ENCODE assay signal across 9 cellular contexts in genomic region chr16:69179255-69180010, GRCh38. TPM values are rescaled to one million over a fixed set of nuclear protein-coding genes. Genes with fewer than 3 reads are reported as not detected.
DNase-seq lines count a peak whose midpoint lies in the region; ATAC-seq and TF ChIP-seq lines count a peak whose summit lies in the region.
"Had no signal": no experiment of that assay in that cellular context is flagged by ENCODE, and none has a peak within 500 bp of the region (broad histone marks: within the 10 kb centered on the region; RNA-seq: fewer than 3 reads in every experiment).

No MANE protein-coding gene starts in this region.

- POLR2A ChIA-PET in HEK293 (lab: Yijun Ruan, JAX): interaction anchor here (0.7 kb wide), 1 partner anchor 49 kb away, joined by 3 read pairs; no protein-coding TSS in a partner anchor

- H3K9me3 ChIP-seq in HEK293 (ENCODE audit: control insufficient read depth, insufficient read depth, low read depth, low read length) (no peaks in the 10 kb centered on the region), heart right ventricle (no peaks in the 10 kb centered on the region), smooth muscle cell (replicated peaks; ENCODE audit: low read depth) (no peaks in the 10 kb centered on the region)

- 29 to 38% methylated on average over 7 of the region's 7 CpGs for WGBS in heart right ventricle, 2 donors
- WGBS in smooth muscle cell (ENCODE audit: low lambda C conversion rate): 49% methylated on average over 7 of the region's 7 CpGs

- no peak overlapping the region for H3K27ac Mint-ChIP-seq in natural killer cell
- H3K27ac Mint-ChIP-seq: activated naive CD8-positive, alpha-beta T cell treated with anti-CD3 and anti-CD28 coated beads, Interleukin-2, amount 10 ng/mL, durations not matched to agents 7 days and 5 days had no signal

- H3K36me3 ChIP-seq in HEK293 (ENCODE audit: control insufficient read depth in 2 of 2, insufficient read depth in 1 of 2, low read length in 2 of 2) (no peaks in the 10 kb centered on the region; a peak in 1 of 3 replicates), heart right ventricle (no peaks in the 10 kb centered on the region), smooth muscle cell (ENCODE audit: low read depth) (no peaks in the 10 kb centered on the region)

- H3K4me2 ChIP-seq in smooth muscle cell: peak overlapping the region; percentile 41

- peak; percentile 55 to 77 for DNase-seq in heart right ventricle
- no peak for DNase-seq in smooth muscle cell (lab: John Stamatoyannopoulos, UW; ENCODE audit: unreplicated experiment)
- DNase-seq in KG1 (lab: John Stamatoyannopoulos, UW): no peak
- no peak for DNase-seq in natural killer cell
- DNase-seq: activated naive CD8-positive, alpha-beta T cell treated with anti-CD3 and anti-CD28 coated beads, Interleukin-2, amount 10 ng/mL, durations not matched to agents 7 days and 5 days had no signal

- H3K27me3 Mint-ChIP-seq in natural killer cell (ENCODE audit: low read depth in 2 of 2): no peaks in the 10 kb centered on the region
- H3K27me3 Mint-ChIP-seq: activated naive CD8-positive, alpha-beta T cell treated with anti-CD3 and anti-CD28 coated beads, Interleukin-2, amount 10 ng/mL, durations not matched to agents 7 days and 5 days had no signal

- TF ChIP-seq CTCF in HEK293 (tag by site-specific recombination; IDR thresholded peaks at IDR 0.05) (no peak), heart right ventricle (IDR thresholded peaks at IDR 0.05) (no peak), smooth muscle cell (IDR thresholded peaks at IDR 0.05; ENCODE audit: borderline replicate concordance, insufficient read depth, poor library complexity, severe bottlenecking) (no peak), natural killer cell (IDR thresholded peaks at IDR 0.05) (no peak)

- no peaks in the 10 kb centered on the region for H3K36me3 Mint-ChIP-seq in natural killer cell

- H3F3A ChIP-seq in smooth muscle cell (ENCODE audit: low read depth): no peaks in the 10 kb centered on the region

- H3K9me3 Mint-ChIP-seq in natural killer cell: no peaks in the 10 kb centered on the region
- H3K9me3 Mint-ChIP-seq: activated naive CD8-positive, alpha-beta T cell treated with anti-CD3 and anti-CD28 coated beads, Interleukin-2, amount 10 ng/mL, durations not matched to agents 7 days and 5 days had no signal

- H3K4me1 Mint-ChIP-seq in natural killer cell: peaks cover 9 to 13% of the 10 kb centered on the region in 2 donors

- ATAC-seq in SK-N-SH treated with all-trans-retinoic acid at 6 μM for 48 hours (peak; percentile 79), heart right ventricle (peak; percentile 70 to 90 (median 84)), GM18505 (IDR thresholded peaks at IDR 0.05; ENCODE audit: unreplicated experiment) (no peak), natural killer cell (no peak), HG03571 (IDR thresholded peaks at IDR 0.05; ENCODE audit: unreplicated experiment) (no peak)

- no peak for TF ChIP-seq POLR2A in GM18505 (IDR thresholded peaks at IDR 0.05; ENCODE audit: borderline replicate concordance, extremely low read depth, insufficient read depth, insufficient read length)

- H3K27me3 ChIP-seq in heart right ventricle (no peaks in the 10 kb centered on the region), smooth muscle cell (ENCODE audit: low read depth) (no peaks in the 10 kb centered on the region)

- H3K9ac ChIP-seq in smooth muscle cell (ENCODE audit: low read depth): no peak overlapping the region

- H2AFZ ChIP-seq in smooth muscle cell (ENCODE audit: low read depth): no peak overlapping the region

- intact Hi-C loops in heart right ventricle (cut with DNase I) (loop anchor here in 1 of 10 donors (10.0 kb wide), 1 partner anchor 105 kb away; no protein-coding TSS in a partner anchor), natural killer cell (cut with micrococcal nuclease) (no loop called here)

- CTCF ChIA-PET in HEK293 (lab: Yijun Ruan, JAX): interaction anchor here (0.6 to 1.0 kb wide), 3 partner anchors 11 to 81 kb away, joined by 4 to 5 read pairs (median 4); no protein-coding TSS in a partner anchor

- no peaks in the 10 kb centered on the region for H4K20me1 ChIP-seq in smooth muscle cell (ENCODE audit: low read depth)

- H3K79me2 ChIP-seq in smooth muscle cell (ENCODE audit: low read depth): no peaks in the 10 kb centered on the region

- H3K27ac ChIP-seq in HEK293 (ENCODE audit: extremely low read depth, low read depth, low read length) (peak overlapping the region; percentile 27; the same call in 1 of the 2 replicates), heart right ventricle (peak overlapping the region; percentile 4 to 78 (median 36)), smooth muscle cell (ENCODE audit: low read depth) (peak overlapping the region; percentile 40)

- no peak overlapping the region for H3K4me3 ChIP-seq in HEK293 (ENCODE audit: low read depth, low read length)
- H3K4me3 ChIP-seq in heart right ventricle: no peak overlapping the region
- H3K4me3 ChIP-seq in smooth muscle cell: no peak overlapping the region

- peaks cover 14% of the 10 kb centered on the region for H3K4me1 ChIP-seq in HEK293 (ENCODE audit: control insufficient read depth, insufficient read depth, low read length)
- peaks cover 0 to 30% (median 20%) of the 10 kb centered on the region in 9 donors for H3K4me1 ChIP-seq in heart right ventricle
- H3K4me1 ChIP-seq in smooth muscle cell (ENCODE audit: low read depth): no peaks in the 10 kb centered on the region

- no peak overlapping the region for H3K4me3 Mint-ChIP-seq in natural killer cell
- H3K4me3 Mint-ChIP-seq: activated naive CD8-positive, alpha-beta T cell treated with anti-CD3 and anti-CD28 coated beads, Interleukin-2, amount 10 ng/mL, durations not matched to agents 7 days and 5 days had no signal

TF ChIP-seq in HEK293, 187 proteins besides CTCF, POLR2A, EP300 and RAD21 (continues in another document):
- TF ChIP-seq ZNF175 (tag by site-specific recombination; IDR thresholded peaks at IDR 0.05): no peak
- no peak for TF ChIP-seq KLF16 (tag by site-specific recombination; IDR thresholded peaks at IDR 0.05)
- TF ChIP-seq ZNF747 (tag by site-specific recombination; IDR thresholded peaks at IDR 0.05): no peak

TF ChIP-seq in SK-N-SH treated with all-trans-retinoic acid at 6 μM for 48 hours, 23 proteins besides CTCF, POLR2A, EP300 and RAD21 (continues in another document):
- TF ChIP-seq ISL1 (CRISPR knock-in tag; IDR thresholded peaks at IDR 0.05) (peak; percentile 88), TCF4 (CRISPR knock-in tag; IDR thresholded peaks at IDR 0.05; ENCODE audit: borderline replicate concordance) (peak; percentile 54; the same call in 1 of the 2 replicates), ZNF565 (CRISPR knock-in tag; conservative IDR thresholded peaks at IDR 0.05; ENCODE audit: low read depth) (no peak), BACH2 (CRISPR knock-in tag; IDR thresholded peaks at IDR 0.05; ENCODE audit: borderline replicate concordance) (no peak), ZFP30 (CRISPR knock-in tag; IDR thresholded peaks at IDR 0.05) (no peak), ZNF70 (CRISPR knock-in tag; IDR thresholded peaks at IDR 0.05) (no peak), PATZ1 (CRISPR knock-in tag; IDR thresholded peaks at IDR 0.05; ENCODE audit: borderline replicate concordance) (no peak), ZNF8 (CRISPR knock-in tag; IDR thresholded peaks at IDR 0.05) (no peak), ARNTL (CRISPR knock-in tag; IDR thresholded peaks at IDR 0.05; ENCODE audit: borderline replicate concordance, low read depth) (no peak), RARB (CRISPR knock-in tag; IDR thresholded peaks at IDR 0.05) (no peak), ZC3H10 (CRISPR knock-in tag; IDR thresholded peaks at IDR 0.05) (no peak)

RNA-seq across cellular contexts. Expression of gene SNTB2, which starts 7.5 kb away (rescaled TPM):
- 10 to 100 TPM in 3 of 10 donors, 1 to 10 TPM in 7; 8.1 to 15.7 (median 9.5) TPM for total RNA-seq in heart right ventricle
- polyA plus RNA-seq in heart right ventricle: 1 to 10 TPM; 3.0 to 4.0 TPM
- total RNA-seq in smooth muscle cell: 11.0 and 25.9 TPM in 2 replicates
- polyA plus RNA-seq in smooth muscle cell: 17.1 and 19.2 TPM in 2 replicates
- total RNA-seq in natural killer cell: 10 to 100 TPM; 43.8 to 55.2 (median 49.9) TPM

RNA-seq across cellular contexts. Expression of gene UTP4, which starts 47.0 kb away (rescaled TPM):
- total RNA-seq in heart right ventricle (10 to 100 TPM; 19.1 to 32.8 (median 26.8) TPM), smooth muscle cell (13.8 and 20.4 TPM in 2 replicates), natural killer cell (10 to 100 TPM; 23.2 to 42.6 (median 36.3) TPM)
- polyA plus RNA-seq in heart right ventricle (10 to 100 TPM; 13.0 to 22.8 TPM), smooth muscle cell (29.0 and 32.8 TPM in 2 replicates)

RNA-seq across cellular contexts. Expression of gene CHTF8, which starts 47.0 kb away (rescaled TPM):
- total RNA-seq in heart right ventricle (10 to 100 TPM; 46.1 to 80.6 (median 55.6) TPM), smooth muscle cell (74.2 and 77.7 TPM in 2 replicates), natural killer cell (10 to 100 TPM; 45.7 to 76.5 (median 74.2) TPM)
- polyA plus RNA-seq in heart right ventricle (10 to 100 TPM; 17.2 to 38.0 TPM), smooth muscle cell (70.8 and 83.8 TPM in 2 replicates)

Comparison
In these comparisons a context has a peak if more than half of its experiments do, and no peak if none do; other contexts are left out.
1. ATAC-seq: peak in SK-N-SH treated with all-trans-retinoic acid at 6 μM for 48 hours (single experiment) and heart right ventricle (8 of 8); none in GM18505 (single experiment), natural killer cell (0 of 3) and HG03571 (single experiment).
2. DNase-seq: peak in heart right ventricle (2 of 2); none in smooth muscle cell (single experiment), KG1 (single experiment) and natural killer cell (single experiment).
3. Peak in every context shown above with its lines, with median percentiles within 50 percentile points of each other: H3K27ac ChIP-seq.